Comparison of ENCODE assay signal across 8 cellular contexts in genomic region chr11:111604392-111605009, GRCh38. TPM values are rescaled to one million over a fixed set of nuclear protein-coding genes. Genes with fewer than 3 reads are reported as not detected.
DNase-seq lines count a peak whose midpoint lies in the region; ATAC-seq, FAIRE-seq and TF ChIP-seq lines count a peak whose summit lies in the region.

No MANE protein-coding gene starts in this region.

- no peak for TF ChIP-seq POLR2A in GM12892 (IDR thresholded peaks at IDR 0.05; ENCODE audit: low read depth, low read length)

- H3K4me1 Mint-ChIP-seq in stimulated activated naive CD8-positive, alpha-beta T cell treated with anti-CD3 and anti-CD28 coated beads, Interleukin-15, amount 100 ng/mL, for 72 hours, result peaks cover 33% of the 10 kb centered on the region

- peak; percentile 88 for FAIRE-seq in GM12892 (lab: Jason Lieb, UNC)

- no peak for ATAC-seq in stimulated activated naive CD8-positive, alpha-beta T cell treated with anti-CD3 and anti-CD28 coated beads, Interleukin-15, amount 100 ng/mL, for 72 hours
- ATAC-seq in GM18870 (IDR thresholded peaks at IDR 0.05; ENCODE audit: unreplicated experiment) (no peak), GM18498 (IDR thresholded peaks at IDR 0.05; ENCODE audit: unreplicated experiment) (no peak)

- peak overlapping the region; percentile 14 for H3K27ac ChIP-seq in angular gyrus (ENCODE audit: low read depth, low read length)

- H3K9me3 Mint-ChIP-seq in stimulated activated naive CD8-positive, alpha-beta T cell treated with anti-CD3 and anti-CD28 coated beads, Interleukin-15, amount 100 ng/mL, for 72 hours, result no peaks in the 10 kb centered on the region

- DNase-seq in Ammon's horn (ENCODE audit: low spot score) (peak; percentile 78), GM12892 (ENCODE audit: insufficient read length) (no peak), NCI-H446 treated with DMSO at 0.1 percent for 48 hours (lab: John Stamatoyannopoulos, UW) (peak; percentile 61), iPS-NIHi11 (ENCODE audit: low spot score) (peak; percentile 43)
- no peak for DNase-seq in stimulated activated naive CD8-positive, alpha-beta T cell treated with anti-CD3 and anti-CD28 coated beads, Interleukin-15, amount 100 ng/mL, for 72 hours

- peak overlapping the region; percentile 19 to 42 for H3K4me3 Mint-ChIP-seq in stimulated activated naive CD8-positive, alpha-beta T cell treated with anti-CD3 and anti-CD28 coated beads, Interleukin-15, amount 100 ng/mL, for 72 hours

- H3K27ac Mint-ChIP-seq in stimulated activated naive CD8-positive, alpha-beta T cell treated with anti-CD3 and anti-CD28 coated beads, Interleukin-15, amount 100 ng/mL, for 72 hours, result no peak overlapping the region

- H3K27me3 Mint-ChIP-seq in stimulated activated naive CD8-positive, alpha-beta T cell treated with anti-CD3 and anti-CD28 coated beads, Interleukin-15, amount 100 ng/mL, for 72 hours, result no peaks in the 10 kb centered on the region

RNA-seq across cellular contexts. Expression of gene SIK2, which starts 2.3 kb away (rescaled TPM):
- polyA plus RNA-seq in GM12892 (2012; ENCODE audit: missing spikeins), result 4.9 TPM

Comparison
In these comparisons a context has a peak if more than half of its experiments do, and no peak if none do; other contexts are left out.
1. DNase-seq: peak in Ammon's horn (single experiment), NCI-H446 treated with DMSO at 0.1 percent for 48 hours (single experiment) and iPS-NIHi11 (single experiment); none in GM12892 (single experiment) and stimulated activated naive CD8-positive, alpha-beta T cell treated with anti-CD3 and anti-CD28 coated beads, Interleukin-15, amount 100 ng/mL, for 72 hours (0 of 2).